25 cellular contexts compared by ENCODE assay signal in genomic region chr10:878895-879294, GRCh38. TPM values are rescaled to one million over a fixed set of nuclear protein-coding genes. Genes with fewer than 3 reads are reported as not detected.
A peak's percentile ranks its signal among the peaks of the same experiment; 100 is the strongest.
DNase-seq lines count a peak whose midpoint lies in the region; ATAC-seq and TF ChIP-seq lines count a peak whose summit lies in the region.
"Had no signal": no experiment of that assay in that cellular context is flagged by ENCODE, and none has a peak within 500 bp of the region (broad histone marks: within the 10 kb centered on the region; RNA-seq: fewer than 3 reads in every experiment).

No MANE protein-coding gene starts in this region.

- no peaks in the 10 kb centered on the region for H3K27me3 ChIP-seq in CD4-positive, CD25-positive, alpha-beta regulatory T cell (ENCODE audit: control insufficient read depth, insufficient read depth, low read length)
- H3K27me3 ChIP-seq in GM23248 (replicated peaks; ENCODE audit: insufficient read depth): no peaks in the 10 kb centered on the region
- H3K27me3 ChIP-seq: BLaER1, cardiac muscle cell, transverse colon had no signal

- no peak overlapping the region for H3K4me2 ChIP-seq in GM23248 (ENCODE audit: unreplicated experiment)
- H3K4me2 ChIP-seq: BLaER1, PC-9 had no signal

- H3K27ac Mint-ChIP-seq in CD4-positive, CD25-positive, alpha-beta regulatory T cell: peak overlapping the region in 2 of 3 donors; percentile 74 to 82
- peak overlapping the region; percentile 29 for H3K27ac Mint-ChIP-seq in osteocyte (ENCODE audit: unreplicated experiment)
- H3K27ac Mint-ChIP-seq: activated T-helper 1 cell treated with anti-CD3 and anti-CD28 coated beads, Interleukin-12 subunit alpha, Interleukin-12 subunit beta, Interleukin-2, Interleukin-4 antibody, amounts not matched to agents 30 ng/mL and 10 ng/mL and 1 ng/mL, durations not matched to agents 14 hours and 24 hours and 36 hours; memory B cell; stimulated activated naive CD8-positive, alpha-beta T cell treated with anti-CD3 and anti-CD28 coated beads, Interleukin-15, Interleukin-2, amounts not matched to agents 100 ng/mL and 50 ng/mL, for 24 hours had no signal

- no peak overlapping the region for H2AFZ ChIP-seq in GM23248
- H2AFZ ChIP-seq: PC-9 had no signal

- H3K9me3 ChIP-seq in CD4-positive, CD25-positive, alpha-beta regulatory T cell (ENCODE audit: control insufficient read depth in 2 of 2, low read length in 2 of 2): no peaks in the 10 kb centered on the region
- H3K9me3 ChIP-seq in GM23248 (ENCODE audit: low read depth): no peaks in the 10 kb centered on the region
- H3K9me3 ChIP-seq: BLaER1, Caco-2, transverse colon had no signal

- H3K4me3 Mint-ChIP-seq in CD4-positive, CD25-positive, alpha-beta regulatory T cell: no peak overlapping the region
- no peak overlapping the region for H3K4me3 Mint-ChIP-seq in osteocyte (ENCODE audit: unreplicated experiment)
- H3K4me3 Mint-ChIP-seq: activated T-helper 1 cell treated with anti-CD3 and anti-CD28 coated beads, Interleukin-12 subunit alpha, Interleukin-12 subunit beta, Interleukin-2, Interleukin-4 antibody, amounts not matched to agents 30 ng/mL and 10 ng/mL and 1 ng/mL, durations not matched to agents 14 hours and 24 hours and 36 hours; memory B cell; neural crest cell; stimulated activated naive CD8-positive, alpha-beta T cell treated with anti-CD3 and anti-CD28 coated beads, Interleukin-15, Interleukin-2, amounts not matched to agents 100 ng/mL and 50 ng/mL, for 24 hours had no signal

- in situ Hi-C loops in GM23248 (cut with MboI): no loop called here

- H3K4me1 ChIP-seq in CD4-positive, CD25-positive, alpha-beta regulatory T cell (ENCODE audit: control insufficient read depth, insufficient read depth, low read length, poor library complexity, severe bottlenecking): no peaks in the 10 kb centered on the region
- 0 out of 2 replicates have a peak, but pooled peaks cover 15% of the 10 kb centered on the region for H3K4me1 ChIP-seq in GM23248 (ENCODE audit: insufficient read depth)
- H3K4me1 ChIP-seq: BLaER1 had no signal

- WGBS in GM23248 (ENCODE audit: low coverage in 1 of 2, low lambda C conversion rate in 2 of 2, missing lambda C conversion rate in 2 of 2), 2 experiments: 38 to 54% methylated on average over 3 of the region's 3 CpGs

- no peaks in the 10 kb centered on the region for H3K9me2 ChIP-seq in GM23248 (ENCODE audit: insufficient read depth)

- ATAC-seq in CD4-positive, CD25-positive, alpha-beta regulatory T cell (ENCODE audit: low read depth in 2 of 2): no peak
- no peak for ATAC-seq in sciatic nerve

- no peaks in the 10 kb centered on the region for H3K27me3 Mint-ChIP-seq in CD4-positive, CD25-positive, alpha-beta regulatory T cell
- H3K27me3 Mint-ChIP-seq in osteocyte (ENCODE audit: unreplicated experiment): no peaks in the 10 kb centered on the region
- H3K27me3 Mint-ChIP-seq: memory B cell; stimulated activated naive CD8-positive, alpha-beta T cell treated with anti-CD3 and anti-CD28 coated beads, Interleukin-15, Interleukin-2, amounts not matched to agents 100 ng/mL and 50 ng/mL, for 24 hours had no signal

- H3K79me2 ChIP-seq in GM23248 (ENCODE audit: insufficient read depth): peaks cover 98% of the 10 kb centered on the region

- H3K9ac ChIP-seq in GM23248: peak overlapping the region; percentile 7; the same call in 1 of the 2 replicates
- H3K9ac ChIP-seq: BLaER1 had no signal

- H3K4me3 ChIP-seq in CD4-positive, CD25-positive, alpha-beta regulatory T cell (ENCODE audit: low read depth, low read length): no peak overlapping the region
- no peak overlapping the region for H3K4me3 ChIP-seq in GM23248
- H3K4me3 ChIP-seq: BLaER1, cardiac muscle cell, PC-9, transverse colon had no signal

- no peaks in the 10 kb centered on the region for H4K20me1 ChIP-seq in GM23248 (ENCODE audit: insufficient read depth)

- H3F3A ChIP-seq in GM23248 (ENCODE audit: insufficient read depth): peaks cover 7% of the 10 kb centered on the region

- DNase-seq in CD4-positive, CD25-positive, alpha-beta regulatory T cell: no peak
- DNase-seq in GM23248 (no peak), fibroblast of gingiva (ENCODE audit: low read depth) (peak; percentile 42), osteocyte (ENCODE audit: extremely low spot score, unreplicated experiment) (no peak), sciatic nerve (ENCODE audit: low spot score) (no peak), retina (no peak), NCI-H1436 treated with DMSO at 0.1 percent for 48 hours (lab: John Stamatoyannopoulos, UW) (no peak)
- DNase-seq: activated CD4-positive, alpha-beta T cell treated with anti-CD3 and anti-CD28 coated beads, Interleukin-2, amount 50 U/mL, for 1 hour; activated naive CD4-positive, alpha-beta T cell treated with anti-CD3 and anti-CD28 coated beads, Interleukin-2, amount 50 U/mL, for 16 hours; aorta; Caco-2; GDM1; NCI-H187; NCI-H2171; NCI-H524; PC-9; SHP77 treated with DMSO at 0.1 percent for 48 hours; T-helper 9 cell; transverse colon had no signal

- H3K9me3 Mint-ChIP-seq in CD4-positive, CD25-positive, alpha-beta regulatory T cell: peaks cover 0 to 1% (median 0%) of the 10 kb centered on the region in 7 donors
- no peaks in the 10 kb centered on the region for H3K9me3 Mint-ChIP-seq in osteocyte (ENCODE audit: unreplicated experiment)
- H3K9me3 Mint-ChIP-seq: activated T-helper 1 cell treated with anti-CD3 and anti-CD28 coated beads, Interleukin-12 subunit alpha, Interleukin-12 subunit beta, Interleukin-2, Interleukin-4 antibody, amounts not matched to agents 30 ng/mL and 10 ng/mL and 1 ng/mL, durations not matched to agents 14 hours and 24 hours and 36 hours; memory B cell; neural crest cell; stimulated activated naive CD8-positive, alpha-beta T cell treated with anti-CD3 and anti-CD28 coated beads, Interleukin-15, Interleukin-2, amounts not matched to agents 100 ng/mL and 50 ng/mL, for 24 hours had no signal

- peaks cover 63% of the 10 kb centered on the region for H3K36me3 ChIP-seq in CD4-positive, CD25-positive, alpha-beta regulatory T cell (ENCODE audit: control insufficient read depth, insufficient read depth, low read length)
- H3K36me3 ChIP-seq in GM23248 (ENCODE audit: low read depth): peaks cover 7% of the 10 kb centered on the region; the same call in 1 of the 2 replicates

- H3K36me3 Mint-ChIP-seq in CD4-positive, CD25-positive, alpha-beta regulatory T cell: peaks cover 53% of the 10 kb centered on the region
- H3K36me3 Mint-ChIP-seq in osteocyte (ENCODE audit: unreplicated experiment): peaks cover 38% of the 10 kb centered on the region

- H3K4me1 Mint-ChIP-seq in CD4-positive, CD25-positive, alpha-beta regulatory T cell: peaks cover 8 to 19% (median 16%) of the 10 kb centered on the region in 4 donors
- peaks cover 13% of the 10 kb centered on the region for H3K4me1 Mint-ChIP-seq in osteocyte (ENCODE audit: unreplicated experiment)
- H3K4me1 Mint-ChIP-seq: neural crest cell had no signal

- no peak for TF ChIP-seq CTCF in osteocyte (IDR thresholded peaks at IDR 0.05)

- no peak overlapping the region for H3K27ac ChIP-seq in CD4-positive, CD25-positive, alpha-beta regulatory T cell (ENCODE audit: insufficient read depth, low read length, poor library complexity, severe bottlenecking)
- H3K27ac ChIP-seq in GM23248: peak overlapping the region; percentile 39
- H3K27ac ChIP-seq: BLaER1, cardiac muscle cell, PC-9 had no signal

- intact Hi-C loops in sciatic nerve (cut with DNase I): no loop called here

RNA-seq across cellular contexts. Expression of gene LARP4B, which starts 52.6 kb away (rescaled TPM):
- total RNA-seq in CD4-positive, CD25-positive, alpha-beta regulatory T cell: 82.0 TPM
- 10 to 100 TPM; 20.5 to 32.1 (median 27.3) TPM for polyA plus RNA-seq in CD4-positive, CD25-positive, alpha-beta regulatory T cell
- total RNA-seq in GM23248 (2014; rRNA removed; shearing (Covaris generic)): 30.8 and 31.9 TPM in 2 replicates
- 20.5 and 20.7 TPM in 2 replicates for polyA plus RNA-seq in GM23248 (2016; fragmentation: Nextera tagmentation; extraction: Ambion mirVana)
- total RNA-seq in osteocyte: 79.6 and 80.9 TPM in 2 replicates
- total RNA-seq in sciatic nerve: 85.4 TPM
